7 cellular contexts compared by ENCODE assay signal in the genomic region with DNA sequence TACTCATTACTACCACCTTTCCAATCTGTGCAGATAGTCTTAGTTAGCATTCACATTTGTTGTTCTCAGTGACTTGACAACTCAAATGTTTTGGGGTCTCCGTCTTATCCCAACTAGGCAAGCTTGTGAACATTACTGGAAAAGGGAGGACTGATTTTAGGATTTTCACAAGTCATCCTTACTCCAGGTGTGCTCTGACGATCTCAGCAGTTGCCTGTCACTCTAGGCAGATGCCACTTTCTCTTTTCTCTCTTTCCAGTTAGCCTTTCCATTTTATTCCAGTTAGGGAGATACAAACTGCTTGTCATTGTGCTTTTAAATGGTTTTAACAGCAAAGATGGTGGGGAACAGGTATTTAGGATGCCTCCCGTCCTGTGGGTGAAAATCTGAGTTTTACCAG. TPM values are rescaled to one million over a fixed set of nuclear protein-coding genes. Genes with fewer than 3 reads are reported as not detected.
DNase-seq lines count a peak whose midpoint lies in the region; ATAC-seq and TF ChIP-seq lines count a peak whose summit lies in the region.

No MANE protein-coding gene starts in this region.

- intact Hi-C loops in activated CD8-positive, alpha-beta T cell treated with anti-CD3 and anti-CD28 coated beads for 36 hours (cut with micrococcal nuclease): no loop called here

- H3K9me3 Mint-ChIP-seq in activated CD8-positive, alpha-beta T cell treated with anti-CD3 and anti-CD28 coated beads for 36 hours: no peaks in the 10 kb centered on the region
- H3K9me3 Mint-ChIP-seq in stimulated activated effector memory CD8-positive, alpha-beta T cell treated with anti-CD3 and anti-CD28 coated beads, Interleukin-12 subunit alpha, Interleukin-12 subunit beta, amount 100 ng/mL, for 72 hours: no peaks in the 10 kb centered on the region

- peak overlapping the region; percentile 99 for H3K27ac Mint-ChIP-seq in activated CD8-positive, alpha-beta T cell treated with anti-CD3 and anti-CD28 coated beads for 36 hours
- peak overlapping the region; percentile 99 for H3K27ac Mint-ChIP-seq in stimulated activated effector memory CD8-positive, alpha-beta T cell treated with anti-CD3 and anti-CD28 coated beads, Interleukin-12 subunit alpha, Interleukin-12 subunit beta, amount 100 ng/mL, for 72 hours

- 0 out of 2 replicates have a peak, but pooled peaks cover 2% of the 10 kb centered on the region for H3K4me1 ChIP-seq in HEK293 (ENCODE audit: control insufficient read depth, insufficient read depth, low read length)

- H3K4me1 Mint-ChIP-seq in activated CD8-positive, alpha-beta T cell treated with anti-CD3 and anti-CD28 coated beads for 36 hours (ENCODE audit: low read depth): peaks cover 45% of the 10 kb centered on the region
- peaks cover 56% of the 10 kb centered on the region for H3K4me1 Mint-ChIP-seq in stimulated activated effector memory CD8-positive, alpha-beta T cell treated with anti-CD3 and anti-CD28 coated beads, Interleukin-12 subunit alpha, Interleukin-12 subunit beta, amount 100 ng/mL, for 72 hours

- H3K27me3 Mint-ChIP-seq in activated CD8-positive, alpha-beta T cell treated with anti-CD3 and anti-CD28 coated beads for 36 hours: no peaks in the 10 kb centered on the region

- H3K4me3 Mint-ChIP-seq in activated CD8-positive, alpha-beta T cell treated with anti-CD3 and anti-CD28 coated beads for 36 hours: peak overlapping the region; percentile 95
- H3K4me3 Mint-ChIP-seq in stimulated activated effector memory CD8-positive, alpha-beta T cell treated with anti-CD3 and anti-CD28 coated beads, Interleukin-12 subunit alpha, Interleukin-12 subunit beta, amount 100 ng/mL, for 72 hours: peak overlapping the region; percentile 100

- POLR2A ChIA-PET in HEK293 (lab: Yijun Ruan, JAX): interaction anchor here (0.8 to 3.9 kb wide), 10 partner anchors 8 to 131 kb away, joined by 3 to 165 read pairs (median 22); partner anchors contain the start of genes ERBB3, ESYT1, MYL6 and RAB5B
- POLR2A ChIA-PET in activated CD8-positive, alpha-beta T cell treated with anti-CD3 and anti-CD28 coated beads for 36 hours (lab: Charles Lee): interaction anchor here (0.6 to 9.1 kb wide), 13 partner anchors 12 to 177 kb away, joined by 3 to 162 read pairs (median 6); partner anchors contain the start of genes ESYT1, MYL6, PYM1 and RAB5B

- no peak for ATAC-seq in activated CD8-positive, alpha-beta T cell treated with anti-CD3 and anti-CD28 coated beads for 36 hours
- ATAC-seq in stimulated activated effector memory CD8-positive, alpha-beta T cell treated with anti-CD3 and anti-CD28 coated beads, Interleukin-12 subunit alpha, Interleukin-12 subunit beta, amount 100 ng/mL, for 72 hours: no peak
- ATAC-seq in GM19455 (IDR thresholded peaks at IDR 0.05; ENCODE audit: unreplicated experiment) (no peak), GM19452 (IDR thresholded peaks at IDR 0.05; ENCODE audit: unreplicated experiment) (no peak)

- no peak for DNase-seq in activated CD8-positive, alpha-beta T cell treated with anti-CD3 and anti-CD28 coated beads for 36 hours
- DNase-seq in stimulated activated effector memory CD8-positive, alpha-beta T cell treated with anti-CD3 and anti-CD28 coated beads, Interleukin-12 subunit alpha, Interleukin-12 subunit beta, amount 100 ng/mL, for 72 hours (ENCODE audit: low spot score in 2 of 2): no peak
- no peak for DNase-seq in NCI-H1105 treated with DMSO at 0.1 percent for 48 hours (lab: John Stamatoyannopoulos, UW)

- H3K27ac ChIP-seq in HEK293 (ENCODE audit: extremely low read depth, low read depth, low read length): peak overlapping the region; percentile 90; the same call in 1 of the 2 replicates

- peak overlapping the region; percentile 82 for H3K4me3 ChIP-seq in HEK293 (ENCODE audit: low read depth, low read length)
- H3K4me3 ChIP-seq in iPS-11a (ENCODE audit: low read depth, low read length): peak overlapping the region; percentile 93

- no peaks in the 10 kb centered on the region for H3K9me3 ChIP-seq in HEK293 (ENCODE audit: control insufficient read depth, insufficient read depth, low read depth, low read length)

- no peak for TF ChIP-seq CTCF in HEK293 (tag by site-specific recombination; IDR thresholded peaks at IDR 0.05)
- no peak for TF ChIP-seq CTCF in activated CD8-positive, alpha-beta T cell treated with anti-CD3 and anti-CD28 coated beads for 36 hours (IDR thresholded peaks at IDR 0.05)

- H3K36me3 Mint-ChIP-seq in activated CD8-positive, alpha-beta T cell treated with anti-CD3 and anti-CD28 coated beads for 36 hours (ENCODE audit: low read depth): peaks cover 54% of the 10 kb centered on the region
- peaks cover 75% of the 10 kb centered on the region for H3K36me3 Mint-ChIP-seq in stimulated activated effector memory CD8-positive, alpha-beta T cell treated with anti-CD3 and anti-CD28 coated beads, Interleukin-12 subunit alpha, Interleukin-12 subunit beta, amount 100 ng/mL, for 72 hours

- peaks cover 37 to 57% of the 10 kb centered on the region in 2 experiments for H3K36me3 ChIP-seq in HEK293 (ENCODE audit: control insufficient read depth in 2 of 2, insufficient read depth in 1 of 2, low read length in 2 of 2)

- CTCF ChIA-PET in HEK293 (lab: Yijun Ruan, JAX): interaction anchor here (0.5 to 4.7 kb wide), 4 partner anchors 13 to 1237 kb away, joined by 5 to 27 read pairs (median 18); partner anchors contain the start of genes ERBB3, RPL41, SMARCC2 and ZC3H10
- CTCF ChIA-PET in activated CD8-positive, alpha-beta T cell treated with anti-CD3 and anti-CD28 coated beads for 36 hours (lab: Charles Lee): interaction anchor here (1.5 to 8.1 kb wide), 11 partner anchors 8 to 131 kb away, joined by 4 to 53 read pairs (median 8); partner anchors contain the start of genes ESYT1, RAB5B, SMARCC2 and SUOX

TF ChIP-seq in HEK293, 187 proteins besides CTCF, POLR2A, EP300 and RAD21:
- TF ChIP-seq PRDM1 (tag by site-specific recombination; IDR thresholded peaks at IDR 0.05) (peak; percentile 86), ZNF114 (tag by site-specific recombination; IDR thresholded peaks at IDR 0.05) (no peak), ZNF658 (tag by site-specific recombination; IDR thresholded peaks at IDR 0.05) (no peak), REPIN1 (tag by site-specific recombination; IDR thresholded peaks at IDR 0.05; ENCODE audit: low read depth) (no peak), HOXC10 (CRISPR knock-in tag; IDR thresholded peaks at IDR 0.05) (no peak), KLF10 (tag by site-specific recombination; IDR thresholded peaks at IDR 0.05) (no peak), ZNF184 (tag by site-specific recombination; IDR thresholded peaks at IDR 0.05) (0 out of 2 replicates have a peak, but pooled peaks have one; percentile 23), ZNF157 (tag by site-specific recombination; IDR thresholded peaks at IDR 0.05) (no peak), ZNF266 (tag by site-specific recombination; IDR thresholded peaks at IDR 0.05; ENCODE audit: low read depth) (no peak), ZNF202 (tag by site-specific recombination; IDR thresholded peaks at IDR 0.05; ENCODE audit: borderline replicate concordance) (no peak), HOXD13 (CRISPR knock-in tag; IDR thresholded peaks at IDR 0.05; ENCODE audit: borderline replicate concordance) (no peak), ZNF175 (tag by site-specific recombination; IDR thresholded peaks at IDR 0.05) (no peak), ZNF132 (tag by site-specific recombination; IDR thresholded peaks at IDR 0.05; ENCODE audit: borderline replicate concordance) (no peak), GFI1B (tag by site-specific recombination; IDR thresholded peaks at IDR 0.05) (no peak), ZNF221 (tag by site-specific recombination; IDR thresholded peaks at IDR 0.05; ENCODE audit: borderline replicate concordance) (no peak), ZNF350 (tag by site-specific recombination; IDR thresholded peaks at IDR 0.05) (no peak)
- TF ChIP-seq, protein P1, sequence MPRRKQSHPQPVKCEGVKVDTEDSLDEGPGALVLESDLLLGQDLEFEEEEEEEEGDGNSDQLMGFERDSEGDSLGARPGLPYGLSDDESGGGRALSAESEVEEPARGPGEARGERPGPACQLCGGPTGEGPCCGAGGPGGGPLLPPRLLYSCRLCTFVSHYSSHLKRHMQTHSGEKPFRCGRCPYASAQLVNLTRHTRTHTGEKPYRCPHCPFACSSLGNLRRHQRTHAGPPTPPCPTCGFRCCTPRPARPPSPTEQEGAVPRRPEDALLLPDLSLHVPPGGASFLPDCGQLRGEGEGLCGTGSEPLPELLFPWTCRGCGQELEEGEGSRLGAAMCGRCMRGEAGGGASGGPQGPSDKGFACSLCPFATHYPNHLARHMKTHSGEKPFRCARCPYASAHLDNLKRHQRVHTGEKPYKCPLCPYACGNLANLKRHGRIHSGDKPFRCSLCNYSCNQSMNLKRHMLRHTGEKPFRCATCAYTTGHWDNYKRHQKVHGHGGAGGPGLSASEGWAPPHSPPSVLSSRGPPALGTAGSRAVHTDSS (tag by site-specific recombination; IDR thresholded peaks at IDR 0.05): no peak
TF ChIP-seq in HEK293: peak in this region for 2.

RNA-seq across cellular contexts. Expression of gene PA2G4, which starts 1.1 kb away (rescaled TPM):
- total RNA-seq in activated CD8-positive, alpha-beta T cell treated with anti-CD3 and anti-CD28 coated beads for 36 hours: 100 to 1,000 TPM; 447 to 455 TPM

RNA-seq across cellular contexts. Expression of gene RPL41, which starts 10.9 kb away (rescaled TPM):
- total RNA-seq in activated CD8-positive, alpha-beta T cell treated with anti-CD3 and anti-CD28 coated beads for 36 hours: 1,000 to 10,000 TPM; 5,401 to 5,452 TPM

RNA-seq across cellular contexts. Expression of gene ZC3H10, which starts 12.6 kb away (rescaled TPM):
- 1 to 10 TPM; 6.8 to 7.2 TPM for total RNA-seq in activated CD8-positive, alpha-beta T cell treated with anti-CD3 and anti-CD28 coated beads for 36 hours

RNA-seq across cellular contexts. Expression of gene ESYT1, which starts 22.6 kb away (rescaled TPM):
- 100 to 1,000 TPM; 154 to 160 TPM for total RNA-seq in activated CD8-positive, alpha-beta T cell treated with anti-CD3 and anti-CD28 coated beads for 36 hours

RNA-seq across cellular contexts. Expression of gene ERBB3, which starts 25.5 kb away (rescaled TPM):
- total RNA-seq in activated CD8-positive, alpha-beta T cell treated with anti-CD3 and anti-CD28 coated beads for 36 hours: under 1 TPM; 0.98 to 0.99 TPM
